ENCODE assay signal across 1 cellular context in the genomic region with DNA sequence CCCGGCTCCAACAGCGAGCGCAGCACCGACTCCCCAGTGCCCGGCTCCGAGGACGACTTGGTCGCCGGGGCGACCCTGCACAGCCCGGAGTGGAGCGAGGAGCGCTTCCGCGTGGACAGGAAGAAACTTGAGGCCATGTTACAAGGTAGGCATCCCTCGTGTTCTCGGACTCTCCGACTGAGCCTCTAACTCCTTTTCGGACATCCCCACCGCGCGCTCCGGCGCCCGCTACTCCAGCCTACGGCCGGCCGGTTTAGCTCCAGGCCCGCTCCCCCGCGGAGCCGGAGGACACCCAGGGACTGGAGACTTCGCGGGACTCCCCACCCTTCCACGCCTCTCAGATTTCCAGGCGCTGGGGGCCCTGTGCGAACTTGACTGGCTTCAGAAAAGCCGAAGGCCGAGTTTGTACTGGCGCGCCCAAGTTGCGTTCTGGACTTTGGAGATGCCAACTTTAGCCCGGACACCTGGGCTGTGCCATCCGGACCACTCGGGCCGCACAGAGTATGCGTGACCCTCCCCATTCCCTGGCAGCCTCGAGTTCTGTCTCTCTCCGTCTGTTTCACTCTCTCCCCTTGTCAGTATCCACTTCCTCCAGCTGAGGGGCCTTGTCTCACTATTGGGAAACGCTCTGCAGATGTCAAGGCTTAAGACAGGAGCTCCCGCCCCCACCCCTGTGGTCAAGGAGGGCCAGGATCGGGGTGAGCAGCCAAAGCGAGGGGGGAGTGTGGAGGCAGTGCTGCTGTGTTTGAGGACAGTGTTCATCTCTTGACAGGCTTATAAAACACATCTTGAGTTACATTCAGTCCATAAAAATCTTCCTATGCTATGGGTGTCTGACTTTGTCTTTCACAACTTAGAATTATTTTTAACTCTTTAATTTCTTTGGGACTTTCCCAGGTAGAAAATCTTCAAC.
A peak's percentile ranks its signal among the peaks of the same experiment; 100 is the strongest.
TF ChIP-seq lines count a peak whose summit lies in the region.

No MANE protein-coding gene starts in this region.

TF ChIP-seq in HEK293, 187 proteins besides CTCF, POLR2A, EP300 and RAD21 (continued from another document):
- TF ChIP-seq, protein P1, sequence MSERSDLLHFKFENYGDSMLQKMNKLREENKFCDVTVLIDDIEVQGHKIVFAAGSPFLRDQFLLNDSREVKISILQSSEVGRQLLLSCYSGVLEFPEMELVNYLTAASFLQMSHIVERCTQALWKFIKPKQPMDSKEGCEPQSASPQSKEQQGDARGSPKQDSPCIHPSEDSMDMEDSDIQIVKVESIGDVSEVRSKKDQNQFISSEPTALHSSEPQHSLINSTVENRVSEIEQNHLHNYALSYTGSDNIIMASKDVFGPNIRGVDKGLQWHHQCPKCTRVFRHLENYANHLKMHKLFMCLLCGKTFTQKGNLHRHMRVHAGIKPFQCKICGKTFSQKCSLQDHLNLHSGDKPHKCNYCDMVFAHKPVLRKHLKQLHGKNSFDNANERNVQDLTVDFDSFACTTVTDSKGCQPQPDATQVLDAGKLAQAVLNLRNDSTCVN (tag by site-specific recombination; optimal IDR thresholded peaks at IDR 0.05), result peak; percentile 73
- 0 out of 2 replicates have a peak, but pooled peaks have one; percentile 26 for TF ChIP-seq KLF8 (tag by site-specific recombination; IDR thresholded peaks at IDR 0.05)
- TF ChIP-seq, protein P2, sequence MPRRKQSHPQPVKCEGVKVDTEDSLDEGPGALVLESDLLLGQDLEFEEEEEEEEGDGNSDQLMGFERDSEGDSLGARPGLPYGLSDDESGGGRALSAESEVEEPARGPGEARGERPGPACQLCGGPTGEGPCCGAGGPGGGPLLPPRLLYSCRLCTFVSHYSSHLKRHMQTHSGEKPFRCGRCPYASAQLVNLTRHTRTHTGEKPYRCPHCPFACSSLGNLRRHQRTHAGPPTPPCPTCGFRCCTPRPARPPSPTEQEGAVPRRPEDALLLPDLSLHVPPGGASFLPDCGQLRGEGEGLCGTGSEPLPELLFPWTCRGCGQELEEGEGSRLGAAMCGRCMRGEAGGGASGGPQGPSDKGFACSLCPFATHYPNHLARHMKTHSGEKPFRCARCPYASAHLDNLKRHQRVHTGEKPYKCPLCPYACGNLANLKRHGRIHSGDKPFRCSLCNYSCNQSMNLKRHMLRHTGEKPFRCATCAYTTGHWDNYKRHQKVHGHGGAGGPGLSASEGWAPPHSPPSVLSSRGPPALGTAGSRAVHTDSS (tag by site-specific recombination; IDR thresholded peaks at IDR 0.05), result no peak
- TF ChIP-seq ZNF768 (tag by site-specific recombination; IDR thresholded peaks at IDR 0.05), result no peak
- TF ChIP-seq, protein P3, sequence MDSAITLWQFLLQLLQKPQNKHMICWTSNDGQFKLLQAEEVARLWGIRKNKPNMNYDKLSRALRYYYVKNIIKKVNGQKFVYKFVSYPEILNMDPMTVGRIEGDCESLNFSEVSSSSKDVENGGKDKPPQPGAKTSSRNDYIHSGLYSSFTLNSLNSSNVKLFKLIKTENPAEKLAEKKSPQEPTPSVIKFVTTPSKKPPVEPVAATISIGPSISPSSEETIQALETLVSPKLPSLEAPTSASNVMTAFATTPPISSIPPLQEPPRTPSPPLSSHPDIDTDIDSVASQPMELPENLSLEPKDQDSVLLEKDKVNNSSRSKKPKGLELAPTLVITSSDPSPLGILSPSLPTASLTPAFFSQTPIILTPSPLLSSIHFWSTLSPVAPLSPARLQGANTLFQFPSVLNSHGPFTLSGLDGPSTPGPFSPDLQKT (IDR thresholded peaks at IDR 0.05; ENCODE audit: borderline replicate concordance, low read depth, low read length), result no peak
- no peak for TF ChIP-seq SETDB1 (IDR thresholded peaks at IDR 0.05; ENCODE audit: insufficient read length, low read length)
- TF ChIP-seq GLIS1 (tag by site-specific recombination; IDR thresholded peaks at IDR 0.05), result peak; percentile 95
- TF ChIP-seq ZNF341 (tag by site-specific recombination; IDR thresholded peaks at IDR 0.05; ENCODE audit: low read depth), result peak; percentile 44; the same call in 1 of the 2 replicates
- no peak for TF ChIP-seq ZNF2 (tag by site-specific recombination; IDR thresholded peaks at IDR 0.05)
- no peak for TF ChIP-seq ZEB2 (tag by site-specific recombination; IDR thresholded peaks at IDR 0.05)
- no peak for TF ChIP-seq ZNF311 (tag by site-specific recombination; IDR thresholded peaks at IDR 0.05; ENCODE audit: borderline replicate concordance)
- TF ChIP-seq, protein P4, sequence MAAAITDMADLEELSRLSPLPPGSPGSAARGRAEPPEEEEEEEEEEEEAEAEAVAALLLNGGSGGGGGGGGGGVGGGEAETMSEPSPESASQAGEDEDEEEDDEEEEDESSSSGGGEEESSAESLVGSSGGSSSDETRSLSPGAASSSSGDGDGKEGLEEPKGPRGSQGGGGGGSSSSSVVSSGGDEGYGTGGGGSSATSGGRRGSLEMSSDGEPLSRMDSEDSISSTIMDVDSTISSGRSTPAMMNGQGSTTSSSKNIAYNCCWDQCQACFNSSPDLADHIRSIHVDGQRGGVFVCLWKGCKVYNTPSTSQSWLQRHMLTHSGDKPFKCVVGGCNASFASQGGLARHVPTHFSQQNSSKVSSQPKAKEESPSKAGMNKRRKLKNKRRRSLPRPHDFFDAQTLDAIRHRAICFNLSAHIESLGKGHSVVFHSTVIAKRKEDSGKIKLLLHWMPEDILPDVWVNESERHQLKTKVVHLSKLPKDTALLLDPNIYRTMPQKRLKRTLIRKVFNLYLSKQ (tag by site-specific recombination; IDR thresholded peaks at IDR 0.05; ENCODE audit: borderline replicate concordance), result no peak
- TF ChIP-seq MZF1 (tag by site-specific recombination; IDR thresholded peaks at IDR 0.05; ENCODE audit: borderline replicate concordance), result no peak
- TF ChIP-seq, protein P5, sequence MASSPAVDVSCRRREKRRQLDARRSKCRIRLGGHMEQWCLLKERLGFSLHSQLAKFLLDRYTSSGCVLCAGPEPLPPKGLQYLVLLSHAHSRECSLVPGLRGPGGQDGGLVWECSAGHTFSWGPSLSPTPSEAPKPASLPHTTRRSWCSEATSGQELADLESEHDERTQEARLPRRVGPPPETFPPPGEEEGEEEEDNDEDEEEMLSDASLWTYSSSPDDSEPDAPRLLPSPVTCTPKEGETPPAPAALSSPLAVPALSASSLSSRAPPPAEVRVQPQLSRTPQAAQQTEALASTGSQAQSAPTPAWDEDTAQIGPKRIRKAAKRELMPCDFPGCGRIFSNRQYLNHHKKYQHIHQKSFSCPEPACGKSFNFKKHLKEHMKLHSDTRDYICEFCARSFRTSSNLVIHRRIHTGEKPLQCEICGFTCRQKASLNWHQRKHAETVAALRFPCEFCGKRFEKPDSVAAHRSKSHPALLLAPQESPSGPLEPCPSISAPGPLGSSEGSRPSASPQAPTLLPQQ (tag by site-specific recombination; IDR thresholded peaks at IDR 0.05), result no peak
- TF ChIP-seq ZNF843 (tag by site-specific recombination; IDR thresholded peaks at IDR 0.05), result no peak
- TF ChIP-seq ZNF239 (tag by site-specific recombination; IDR thresholded peaks at IDR 0.05), result no peak
- TF ChIP-seq, protein P6, sequence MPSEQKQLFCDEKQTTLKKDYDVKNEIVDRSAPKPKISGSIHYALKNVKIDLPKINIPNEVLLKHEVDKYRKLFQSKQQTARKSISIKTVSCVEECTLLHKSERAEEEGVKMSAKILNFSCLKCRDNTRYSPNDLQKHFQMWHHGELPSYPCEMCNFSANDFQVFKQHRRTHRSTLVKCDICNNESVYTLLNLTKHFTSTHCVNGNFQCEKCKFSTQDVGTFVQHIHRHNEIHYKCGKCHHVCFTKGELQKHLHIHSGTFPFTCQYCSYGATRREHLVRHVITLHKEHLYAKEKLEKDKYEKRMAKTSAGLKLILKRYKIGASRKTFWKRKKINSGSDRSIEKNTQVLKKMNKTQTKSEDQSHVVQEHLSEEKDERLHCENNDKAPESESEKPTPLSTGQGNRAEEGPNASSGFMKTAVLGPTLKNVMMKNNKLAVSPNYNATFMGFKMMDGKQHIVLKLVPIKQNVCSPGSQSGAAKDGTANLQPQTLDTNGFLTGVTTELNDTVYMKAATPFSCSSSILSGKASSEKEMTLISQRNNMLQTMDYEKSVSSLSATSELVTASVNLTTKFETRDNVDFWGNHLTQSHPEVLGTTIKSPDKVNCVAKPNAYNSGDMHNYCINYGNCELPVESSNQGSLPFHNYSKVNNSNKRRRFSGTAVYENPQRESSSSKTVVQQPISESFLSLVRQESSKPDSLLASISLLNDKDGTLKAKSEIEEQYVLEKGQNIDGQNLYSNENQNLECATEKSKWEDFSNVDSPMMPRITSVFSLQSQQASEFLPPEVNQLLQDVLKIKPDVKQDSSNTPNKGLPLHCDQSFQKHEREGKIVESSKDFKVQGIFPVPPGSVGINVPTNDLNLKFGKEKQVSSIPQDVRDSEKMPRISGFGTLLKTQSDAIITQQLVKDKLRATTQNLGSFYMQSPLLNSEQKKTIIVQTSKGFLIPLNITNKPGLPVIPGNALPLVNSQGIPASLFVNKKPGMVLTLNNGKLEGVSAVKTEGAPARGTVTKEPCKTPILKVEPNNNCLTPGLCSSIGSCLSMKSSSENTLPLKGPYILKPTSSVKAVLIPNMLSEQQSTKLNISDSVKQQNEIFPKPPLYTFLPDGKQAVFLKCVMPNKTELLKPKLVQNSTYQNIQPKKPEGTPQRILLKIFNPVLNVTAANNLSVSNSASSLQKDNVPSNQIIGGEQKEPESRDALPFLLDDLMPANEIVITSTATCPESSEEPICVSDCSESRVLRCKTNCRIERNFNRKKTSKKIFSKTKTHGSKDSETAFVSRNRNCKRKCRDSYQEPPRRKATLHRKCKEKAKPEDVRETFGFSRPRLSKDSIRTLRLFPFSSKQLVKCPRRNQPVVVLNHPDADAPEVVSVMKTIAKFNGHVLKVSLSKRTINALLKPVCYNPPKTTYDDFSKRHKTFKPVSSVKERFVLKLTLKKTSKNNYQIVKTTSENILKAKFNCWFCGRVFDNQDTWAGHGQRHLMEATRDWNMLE (tag by site-specific recombination; conservative IDR thresholded peaks at IDR 0.05; ENCODE audit: low read depth), result no peak
- no peak for TF ChIP-seq ZNF670 (tag by site-specific recombination; IDR thresholded peaks at IDR 0.05; ENCODE audit: low read depth)
- no peak for TF ChIP-seq ZNF555 (tag by site-specific recombination; conservative IDR thresholded peaks at IDR 0.05)
- TF ChIP-seq ZNF302 (tag by site-specific recombination; IDR thresholded peaks at IDR 0.05; ENCODE audit: low read depth), result no peak
- TF ChIP-seq, protein P7, sequence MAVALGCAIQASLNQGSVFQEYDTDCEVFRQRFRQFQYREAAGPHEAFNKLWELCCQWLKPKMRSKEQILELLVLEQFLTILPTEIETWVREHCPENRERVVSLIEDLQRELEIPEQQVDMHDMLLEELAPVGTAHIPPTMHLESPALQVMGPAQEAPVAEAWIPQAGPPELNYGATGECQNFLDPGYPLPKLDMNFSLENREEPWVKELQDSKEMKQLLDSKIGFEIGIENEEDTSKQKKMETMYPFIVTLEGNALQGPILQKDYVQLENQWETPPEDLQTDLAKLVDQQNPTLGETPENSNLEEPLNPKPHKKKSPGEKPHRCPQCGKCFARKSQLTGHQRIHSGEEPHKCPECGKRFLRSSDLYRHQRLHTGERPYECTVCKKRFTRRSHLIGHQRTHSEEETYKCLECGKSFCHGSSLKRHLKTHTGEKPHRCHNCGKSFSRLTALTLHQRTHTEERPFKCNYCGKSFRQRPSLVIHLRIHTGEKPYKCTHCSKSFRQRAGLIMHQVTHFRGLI (tag by site-specific recombination; IDR thresholded peaks at IDR 0.05), result no peak
- TF ChIP-seq, protein P8, sequence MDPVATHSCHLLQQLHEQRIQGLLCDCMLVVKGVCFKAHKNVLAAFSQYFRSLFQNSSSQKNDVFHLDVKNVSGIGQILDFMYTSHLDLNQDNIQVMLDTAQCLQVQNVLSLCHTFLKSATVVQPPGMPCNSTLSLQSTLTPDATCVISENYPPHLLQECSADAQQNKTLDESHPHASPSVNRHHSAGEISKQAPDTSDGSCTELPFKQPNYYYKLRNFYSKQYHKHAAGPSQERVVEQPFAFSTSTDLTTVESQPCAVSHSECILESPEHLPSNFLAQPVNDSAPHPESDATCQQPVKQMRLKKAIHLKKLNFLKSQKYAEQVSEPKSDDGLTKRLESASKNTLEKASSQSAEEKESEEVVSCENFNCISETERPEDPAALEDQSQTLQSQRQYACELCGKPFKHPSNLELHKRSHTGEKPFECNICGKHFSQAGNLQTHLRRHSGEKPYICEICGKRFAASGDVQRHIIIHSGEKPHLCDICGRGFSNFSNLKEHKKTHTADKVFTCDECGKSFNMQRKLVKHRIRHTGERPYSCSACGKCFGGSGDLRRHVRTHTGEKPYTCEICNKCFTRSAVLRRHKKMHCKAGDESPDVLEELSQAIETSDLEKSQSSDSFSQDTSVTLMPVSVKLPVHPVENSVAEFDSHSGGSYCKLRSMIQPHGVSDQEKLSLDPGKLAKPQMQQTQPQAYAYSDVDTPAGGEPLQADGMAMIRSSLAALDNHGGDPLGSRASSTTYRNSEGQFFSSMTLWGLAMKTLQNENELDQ (tag by site-specific recombination; IDR thresholded peaks at IDR 0.05; ENCODE audit: low read depth), result no peak
- no peak for TF ChIP-seq ZNF423 (tag by site-specific recombination; IDR thresholded peaks at IDR 0.05)
